In genomic region chr9:35490155-35490909, GRCh38 we compare ENCODE assay signal across 9 cellular contexts. TPM values are rescaled to one million over a fixed set of nuclear protein-coding genes. Genes with fewer than 3 reads are reported as not detected.
DNase-seq lines count a peak whose midpoint lies in the region; ATAC-seq and TF ChIP-seq lines count a peak whose summit lies in the region.
"Had no signal": no experiment of that assay in that cellular context is flagged by ENCODE, and none has a peak within 500 bp of the region (broad histone marks: within the 10 kb centered on the region; RNA-seq: fewer than 3 reads in every experiment).

No MANE protein-coding gene starts in this region.

- H3K27ac ChIP-seq in duodenal mucosa (ENCODE audit: low read depth, low read length) (peak overlapping the region; percentile 92), thyroid gland (peak overlapping the region; percentile 76 to 97 (median 97))

- in situ Hi-C loops in GM13977 (cut with MboI; ENCODE audit: low pct_unique_long_range_greater_than_20kb, low sequenced_read_pairs, unreplicated experiment): no loop called here

- peak overlapping the region; percentile 84 to 93 for H3K4me3 ChIP-seq in duodenal mucosa (ENCODE audit: low read depth in 1 of 2, low read length in 2 of 2)
- peak overlapping the region; percentile 41 to 76 (median 64) for H3K4me3 ChIP-seq in thyroid gland (replicated peaks in 1 of 3)

- no peaks in the 10 kb centered on the region for H3K9me3 ChIP-seq in duodenal mucosa (ENCODE audit: control insufficient read depth in 1 of 2, low read length in 2 of 2)
- H3K9me3 ChIP-seq in thyroid gland: no peaks in the 10 kb centered on the region

- H3K9ac ChIP-seq in duodenal mucosa (ENCODE audit: low read depth in 1 of 2, low read length in 2 of 2): peak overlapping the region; percentile 84 to 91

- H3K27me3 ChIP-seq in duodenal mucosa (ENCODE audit: control insufficient read depth in 1 of 2, insufficient read depth in 2 of 2, low read length in 2 of 2) (no peaks in the 10 kb centered on the region), thyroid gland (no peaks in the 10 kb centered on the region)

- peak overlapping the region; percentile 23 for H3K27ac Mint-ChIP-seq in memory B cell

- H3K36me3 Mint-ChIP-seq in memory B cell: no peaks in the 10 kb centered on the region

- H3K27me3 Mint-ChIP-seq in memory B cell: peaks cover 20% of the 10 kb centered on the region

- peaks cover 11% of the 10 kb centered on the region for H3K4me1 Mint-ChIP-seq in memory B cell

- H3K36me3 ChIP-seq in duodenal mucosa (ENCODE audit: control insufficient read depth in 1 of 2, insufficient read depth in 2 of 2, low read length in 2 of 2) (no peaks in the 10 kb centered on the region), thyroid gland (no peaks in the 10 kb centered on the region)

- intact Hi-C loops in thyroid gland (cut with DNase I): no loop called here

- no peaks in the 10 kb centered on the region for H3K9me3 Mint-ChIP-seq in memory B cell

- TF ChIP-seq CTCF in thyroid gland (IDR thresholded peaks at IDR 0.05): no peak
- no peak for TF ChIP-seq CTCF in GM13977 (IDR thresholded peaks at IDR 0.05; ENCODE audit: extremely low read depth, insufficient read depth, missing control alignments)

- H3K4me1 ChIP-seq in duodenal mucosa (ENCODE audit: control insufficient read depth in 1 of 2, insufficient read depth in 2 of 2, low read length in 2 of 2) (peaks cover 15 to 22% of the 10 kb centered on the region in 2 donors), thyroid gland (peaks cover 8% of the 10 kb centered on the region in 2 donors)

- 4 to 8% methylated on average over 33 to 34 of the region's 44 CpGs for WGBS in thyroid gland, 2 donors

- DNase-seq in NCI-H1105 (lab: John Stamatoyannopoulos, UW) (peak; percentile 0), NCI-H1105 treated with DMSO at 0.1 percent for 48 hours (lab: John Stamatoyannopoulos, UW) (no peak), NCI-H526 treated with DMSO at 0.1 percent for 48 hours (lab: John Stamatoyannopoulos, UW) (peak; percentile 34), memory B cell (ENCODE audit: low spot score in 2 of 2) (no peak), thyroid gland (peak; percentile 40 to 42), GM13977 (ENCODE audit: low spot score) (no peak), inferior parietal cortex (ENCODE audit: extremely low spot score) (no peak)
- DNase-seq: DND-41 had no signal

- ATAC-seq in memory B cell (ENCODE audit: low read depth): no peak

- peak in 1 of 2 donors; percentile 19 for TF ChIP-seq POLR2A in thyroid gland (IDR thresholded peaks at IDR 0.05)

- H3K4me3 Mint-ChIP-seq in memory B cell: peak overlapping the region; percentile 89

RNA-seq across cellular contexts. Expression of gene RUSC2, which starts 0.4 kb away (rescaled TPM):
- 10 to 100 TPM; 15.2 to 28.2 (median 26.4) TPM for total RNA-seq in thyroid gland

Comparison
In these comparisons a context has a peak if more than half of its experiments do, and no peak if none do; other contexts are left out.
1. DNase-seq: peak in NCI-H1105 (single experiment), NCI-H526 treated with DMSO at 0.1 percent for 48 hours (single experiment) and thyroid gland (2 of 2); none in NCI-H1105 treated with DMSO at 0.1 percent for 48 hours (single experiment), memory B cell (0 of 2), GM13977 (single experiment) and inferior parietal cortex (single experiment).